In the genomic region with DNA sequence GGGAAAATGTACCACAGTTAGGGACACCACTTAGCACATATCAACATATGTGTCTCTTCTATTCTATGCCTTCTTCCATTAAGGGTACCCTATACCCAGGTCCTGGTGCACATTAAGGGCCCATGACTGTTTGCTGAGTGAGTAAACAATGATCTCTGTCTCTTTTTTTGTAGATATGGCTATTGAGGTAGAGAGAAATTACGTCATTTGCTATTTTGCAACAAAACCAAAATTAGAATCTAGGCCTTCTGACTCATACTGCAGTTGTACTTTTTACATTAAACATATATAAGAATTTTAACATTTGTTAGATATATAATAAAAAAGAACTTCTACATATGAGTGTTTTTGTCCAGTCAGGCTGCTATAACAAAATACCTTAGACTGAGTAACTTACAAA, we compare ENCODE assay signal across 28 cellular contexts.
"Had no signal": no experiment of that assay in that cellular context is flagged by ENCODE, and none has a peak within 500 bp of the region (broad histone marks: within the 10 kb centered on the region; RNA-seq: fewer than 3 reads in every experiment).

No MANE protein-coding gene starts in this region.

- H3K27me3 ChIP-seq: adrenal gland, ascending aorta, esophagus muscularis mucosa, gastrocnemius medialis, uterus had no signal

- H3K4me1 ChIP-seq: adrenal gland, ascending aorta, esophagus muscularis mucosa, gastrocnemius medialis, left ventricle myocardium inferior, uterus had no signal

- H3K27ac ChIP-seq: adrenal gland, ascending aorta, esophagus muscularis mucosa, gastrocnemius medialis, left ventricle myocardium inferior, uterus had no signal

- H3K27me3 Mint-ChIP-seq: activated naive CD8-positive, alpha-beta T cell; brain; dendritic cell treated with granulocyte-macrophage colony-stimulating factor and Interleukin-4, amounts not matched to agents 40 ng/mL and 50 ng/mL, for 4 days; type B pancreatic cell had no signal

- H3K4me1 Mint-ChIP-seq: brain, endodermal cell, natural killer cell had no signal

- H3K9me3 Mint-ChIP-seq: activated T-cell treated with anti-CD3 and anti-CD28 coated beads, Interleukin-2, amount 50 U/mL, for 72 hours had no signal

- H3K4me3 ChIP-seq: adrenal gland, ascending aorta, esophagus muscularis mucosa, gastrocnemius medialis, left ventricle myocardium inferior, lung, uterus had no signal

- H3K36me3 ChIP-seq: adrenal gland, ascending aorta, esophagus muscularis mucosa, gastrocnemius medialis, left ventricle myocardium inferior, uterus had no signal

- DNase-seq: activated CD4-positive, alpha-beta T cell treated with anti-CD3 and anti-CD28 coated beads for 4 hours; activated CD4-positive, alpha-beta T cell treated with anti-CD3 and anti-CD28 coated beads, Interleukin-2, amount 50 U/mL, for 4 hours; activated CD4-positive, CD25-positive, alpha-beta regulatory T cell; activated effector memory CD4-positive, alpha-beta T cell treated with Interleukin-2 at 50 U/mL for 16 hours; activated naive CD4-positive, alpha-beta T cell treated with Interleukin-2 at 50 U/mL for 16 hours; activated T-cell treated with anti-CD3 and anti-CD28 coated beads for 4 hours; activated T-cell treated with anti-CD3 and anti-CD28 coated beads, Interleukin-2, amount 50 U/mL, for 72 hours; adrenal gland; caudate nucleus; endodermal cell; gastrocnemius medialis; glutamatergic neuron; islet precursor cell; left ventricle myocardium inferior; mesendoderm; natural killer cell; right cardiac atrium; stimulated activated CD4-positive, alpha-beta T cell treated with anti-CD3 and anti-CD28 coated beads, Interleukin-4, amount 100 ng/mL, for 1 hour; stimulated activated naive CD8-positive, alpha-beta T cell treated with anti-CD3 and anti-CD28 coated beads, Interleukin-15, Interleukin-2, amounts not matched to agents 100 U/mL and 50 U/mL, for 24 hours; T-helper 2 cell; uterus had no signal

- H3K4me3 Mint-ChIP-seq: activated naive CD8-positive, alpha-beta T cell; activated T-cell treated with anti-CD3 and anti-CD28 coated beads, Interleukin-2, amount 50 U/mL, for 72 hours; brain; dendritic cell treated with granulocyte-macrophage colony-stimulating factor and Interleukin-4, amounts not matched to agents 40 ng/mL and 50 ng/mL, for 4 days; endodermal cell; natural killer cell; type B pancreatic cell had no signal

- H3K27ac Mint-ChIP-seq: activated naive CD8-positive, alpha-beta T cell; activated T-cell treated with anti-CD3 and anti-CD28 coated beads, Interleukin-2, amount 50 U/mL, for 72 hours; brain; dendritic cell treated with granulocyte-macrophage colony-stimulating factor and Interleukin-4, amounts not matched to agents 40 ng/mL and 50 ng/mL, for 4 days; endodermal cell; natural killer cell; type B pancreatic cell had no signal

- H3K9me3 ChIP-seq: adrenal gland, ascending aorta, esophagus muscularis mucosa, gastrocnemius medialis, uterus had no signal

- ATAC-seq: activated T-cell treated with anti-CD3 and anti-CD28 coated beads, Interleukin-2, amount 50 U/mL, for 72 hours; gastrocnemius medialis; natural killer cell; right cardiac atrium; stimulated activated naive CD8-positive, alpha-beta T cell treated with anti-CD3 and anti-CD28 coated beads, Interleukin-15, Interleukin-2, amounts not matched to agents 100 U/mL and 50 U/mL, for 24 hours had no signal

- H3K36me3 Mint-ChIP-seq: activated naive CD8-positive, alpha-beta T cell; brain; natural killer cell; type B pancreatic cell had no signal
